In genomic region chr3:58996730-58997129, GRCh38 we compare ENCODE assay signal across 16 cellular contexts. TPM values are rescaled to one million over a fixed set of nuclear protein-coding genes. Genes with fewer than 3 reads are reported as not detected.
"Had no signal": no experiment of that assay in that cellular context is flagged by ENCODE, and none has a peak within 500 bp of the region (broad histone marks: within the 10 kb centered on the region; RNA-seq: fewer than 3 reads in every experiment).

No MANE protein-coding gene starts in this region.

- H3K36me3 ChIP-seq: neutrophil had no signal

- H3K27me3 Mint-ChIP-seq: dendritic cell treated with granulocyte-macrophage colony-stimulating factor and Interleukin-4, amounts not matched to agents 40 ng/mL and 50 ng/mL, for 4 days had no signal

- ATAC-seq: effector memory CD8-positive, alpha-beta T cell; left colon; left ventricle myocardium superior; mucosa of descending colon; naive thymus-derived CD8-positive, alpha-beta T cell had no signal

- DNase-seq: effector memory CD8-positive, alpha-beta T cell; erythroblast; head of caudate nucleus; left colon; left ventricle myocardium superior; mucosa of descending colon; naive thymus-derived CD8-positive, alpha-beta T cell; posterior cingulate gyrus; small intestine; stimulated activated CD4-positive, alpha-beta T cell treated with anti-CD3 and anti-CD28 coated beads, Interleukin-2, amount 100 ng/mL, for 48 hours; stimulated activated naive CD4-positive, alpha-beta T cell treated with Interleukin-2 at 50 U/mL for 16 hours had no signal

- H3K27me3 ChIP-seq: hepatocyte had no signal

- H3K79me2 ChIP-seq: hepatocyte had no signal

- H2AFZ ChIP-seq: hepatocyte had no signal

- H3K9me3 ChIP-seq: mucosa of descending colon, neutrophil had no signal

- H3K9me3 Mint-ChIP-seq: dendritic cell treated with granulocyte-macrophage colony-stimulating factor and Interleukin-4, amounts not matched to agents 40 ng/mL and 50 ng/mL, for 4 days; effector memory CD8-positive, alpha-beta T cell; naive thymus-derived CD8-positive, alpha-beta T cell had no signal

- H3K27ac ChIP-seq: hepatocyte, neutrophil had no signal

- H3K36me3 Mint-ChIP-seq: naive thymus-derived CD8-positive, alpha-beta T cell had no signal

- H3K4me3 Mint-ChIP-seq: dendritic cell treated with granulocyte-macrophage colony-stimulating factor and Interleukin-4, amounts not matched to agents 40 ng/mL and 50 ng/mL, for 4 days; effector memory CD8-positive, alpha-beta T cell; naive thymus-derived CD8-positive, alpha-beta T cell had no signal

- H3K4me3 ChIP-seq: hepatocyte, lung, mucosa of descending colon had no signal

- H3K4me2 ChIP-seq: hepatocyte had no signal

- H3K27ac Mint-ChIP-seq: dendritic cell treated with granulocyte-macrophage colony-stimulating factor and Interleukin-4, amounts not matched to agents 40 ng/mL and 50 ng/mL, for 4 days; effector memory CD8-positive, alpha-beta T cell; naive thymus-derived CD8-positive, alpha-beta T cell had no signal

RNA-seq across cellular contexts. Expression of gene CFAP20DC, which starts 53.1 kb away (rescaled TPM):
- polyA plus RNA-seq: neural cell had no signal
